16 cellular contexts compared by ENCODE assay signal in genomic region chr5:92527311-92528078, GRCh38.
DNase-seq lines count a peak whose midpoint lies in the region; ATAC-seq, FAIRE-seq and TF ChIP-seq lines count a peak whose summit lies in the region.
"Had no signal": no experiment of that assay in that cellular context is flagged by ENCODE, and none has a peak within 500 bp of the region (broad histone marks: within the 10 kb centered on the region; RNA-seq: fewer than 3 reads in every experiment).

No MANE protein-coding gene starts in this region.

- no peaks in the 10 kb centered on the region for H3K79me2 ChIP-seq in mammary epithelial cell (ENCODE audit: insufficient read depth, low read length)
- no peaks in the 10 kb centered on the region for H3K79me2 ChIP-seq in GM12878 (ENCODE audit: control insufficient read depth, insufficient read depth, low read length)

- SMC1A ChIA-PET in GM12878 (lab: Charles Lee; ENCODE audit: uncharacterized antibody, unreplicated experiment): no interaction called here

- dilution Hi-C loops in mammary epithelial cell (cut with HindIII; ENCODE audit: low sequenced_read_pairs): no loop called here

- H3K9me3 ChIP-seq in mammary epithelial cell (replicated peaks; ENCODE audit: insufficient read depth, low read length) (no peaks in the 10 kb centered on the region), GM12878 (replicated peaks; ENCODE audit: control insufficient read depth, insufficient read depth, low read length) (no peaks in the 10 kb centered on the region)
- H3K9me3 ChIP-seq: A549, pancreas had no signal

- no peak for TF ChIP-seq EP300 in GM12878 (IDR thresholded peaks at IDR 0.05; ENCODE audit: borderline replicate concordance in 1 of 2, control insufficient read depth in 1 of 2, low read depth in 2 of 2, low read length in 2 of 2)

- no peak for FAIRE-seq in GM12878 (lab: Jason Lieb, UNC)
- FAIRE-seq: pancreas had no signal

- H2AFZ ChIP-seq in mammary epithelial cell (ENCODE audit: low read depth, low read length) (no peak overlapping the region), GM12878 (ENCODE audit: control insufficient read depth, low read depth, low read length) (no peak overlapping the region)

- H3K4me3 Mint-ChIP-seq in MCF 10A (ENCODE audit: unreplicated experiment): no peak overlapping the region
- H3K4me3 Mint-ChIP-seq in activated T-helper 1 cell treated with anti-CD3 and anti-CD28 coated beads, Interleukin-12 subunit alpha, Interleukin-12 subunit beta, Interleukin-2, Interleukin-4 antibody, amounts not matched to agents 30 ng/mL and 10 ng/mL and 1 ng/mL, durations not matched to agents 14 hours and 24 hours and 36 hours: no peak overlapping the region
- H3K4me3 Mint-ChIP-seq: activated naive CD4-positive, alpha-beta T cell treated with anti-CD3 and anti-CD28 coated beads, Interleukin-2, amount 10 ng/mL, durations not matched to agents 7 days and 5 days; memory B cell; type B pancreatic cell had no signal

- H3K9me3 Mint-ChIP-seq in MCF 10A (ENCODE audit: unreplicated experiment): no peaks in the 10 kb centered on the region
- no peaks in the 10 kb centered on the region for H3K9me3 Mint-ChIP-seq in activated T-helper 1 cell treated with anti-CD3 and anti-CD28 coated beads, Interleukin-12 subunit alpha, Interleukin-12 subunit beta, Interleukin-2, Interleukin-4 antibody, amounts not matched to agents 30 ng/mL and 10 ng/mL and 1 ng/mL, durations not matched to agents 14 hours and 24 hours and 36 hours
- H3K9me3 Mint-ChIP-seq: activated naive CD4-positive, alpha-beta T cell treated with anti-CD3 and anti-CD28 coated beads, Interleukin-2, amount 10 ng/mL, durations not matched to agents 7 days and 5 days; type B pancreatic cell had no signal

- TF ChIP-seq CTCF in MCF 10A (IDR thresholded peaks at IDR 0.05; ENCODE audit: unreplicated experiment) (no peak), mammary epithelial cell (conservative IDR thresholded peaks at IDR 0.05 in 1 of 2, IDR thresholded peaks at IDR 0.05 in 1 of 2; ENCODE audit: extremely low read depth in 1 of 2, insufficient read depth in 1 of 2, low read depth in 1 of 2, low read length in 2 of 2) (no peak), GM12878 (IDR thresholded peaks at IDR 0.05 in 2 of 3, conservative IDR thresholded peaks at IDR 0.05 in 1 of 3; ENCODE audit: control insufficient read depth in 2 of 3, extremely low read depth in 1 of 3, insufficient read depth in 1 of 3, low read depth in 3 of 3, low read length in 3 of 3) (no peak)

- H3K27ac ChIP-seq in mammary epithelial cell (ENCODE audit: insufficient read depth, low read depth, low read length): no peak overlapping the region
- no peak overlapping the region for H3K27ac ChIP-seq in GM12878 (ENCODE audit: control insufficient read depth, insufficient read depth)
- H3K27ac ChIP-seq: A549, pancreas had no signal

- H3K27me3 ChIP-seq in mammary epithelial cell (ENCODE audit: insufficient read depth, low read length) (no peaks in the 10 kb centered on the region), GM12878 (replicated peaks in 1 of 2; ENCODE audit: control insufficient read depth in 2 of 2, insufficient read depth in 2 of 2, low read length in 1 of 2) (no peaks in the 10 kb centered on the region)
- H3K27me3 ChIP-seq: pancreas had no signal

- intact Hi-C loops in MCF 10A (cut with micrococcal nuclease) (no loop called here), mammary epithelial cell (cut with micrococcal nuclease) (no loop called here), GM12878 (cut with micrococcal nuclease; ENCODE audit: unreplicated experiment) (no loop called here)
- intact Hi-C loops in activated T-helper 1 cell treated with anti-CD3 and anti-CD28 coated beads, Interleukin-12 subunit alpha, Interleukin-12 subunit beta, Interleukin-2, Interleukin-4 antibody, amounts not matched to agents 30 ng/mL and 10 ng/mL and 1 ng/mL, durations not matched to agents 14 hours and 24 hours and 36 hours (cut with micrococcal nuclease): no loop called here

- H3K36me3 Mint-ChIP-seq in MCF 10A (ENCODE audit: insufficient read depth, unreplicated experiment): no peaks in the 10 kb centered on the region
- no peaks in the 10 kb centered on the region for H3K36me3 Mint-ChIP-seq in activated T-helper 1 cell treated with anti-CD3 and anti-CD28 coated beads, Interleukin-12 subunit alpha, Interleukin-12 subunit beta, Interleukin-2, Interleukin-4 antibody, amounts not matched to agents 30 ng/mL and 10 ng/mL and 1 ng/mL, durations not matched to agents 14 hours and 24 hours and 36 hours (ENCODE audit: low read depth)
- H3K36me3 Mint-ChIP-seq: activated naive CD4-positive, alpha-beta T cell treated with anti-CD3 and anti-CD28 coated beads, Interleukin-2, amount 10 ng/mL, durations not matched to agents 7 days and 5 days; memory B cell; type B pancreatic cell had no signal

- TF ChIP-seq RAD21 in GM12878 (IDR thresholded peaks at IDR 0.05; ENCODE audit: insufficient read depth, low read depth, low read length): no peak

- H3K27me3 Mint-ChIP-seq in MCF 10A (ENCODE audit: insufficient read depth, unreplicated experiment): no peaks in the 10 kb centered on the region
- no peaks in the 10 kb centered on the region for H3K27me3 Mint-ChIP-seq in activated T-helper 1 cell treated with anti-CD3 and anti-CD28 coated beads, Interleukin-12 subunit alpha, Interleukin-12 subunit beta, Interleukin-2, Interleukin-4 antibody, amounts not matched to agents 30 ng/mL and 10 ng/mL and 1 ng/mL, durations not matched to agents 14 hours and 24 hours and 36 hours (ENCODE audit: insufficient read depth)
- H3K27me3 Mint-ChIP-seq: activated naive CD4-positive, alpha-beta T cell treated with anti-CD3 and anti-CD28 coated beads, Interleukin-2, amount 10 ng/mL, durations not matched to agents 7 days and 5 days; memory B cell; type B pancreatic cell had no signal

- DNase-seq in MCF 10A (ENCODE audit: unreplicated experiment) (peak; percentile 4), mammary epithelial cell (no peak), GM12878 (ENCODE audit: low read depth, low spot score) (no peak), NCI-H146 (lab: John Stamatoyannopoulos, UW) (no peak), globus pallidus (ENCODE audit: low spot score) (no peak), erythroblast (lab: John Stamatoyannopoulos, UW) (no peak)
- DNase-seq in activated T-helper 1 cell treated with anti-CD3 and anti-CD28 coated beads, Interleukin-12 subunit alpha, Interleukin-12 subunit beta, Interleukin-2, Interleukin-4 antibody, amounts not matched to agents 30 ng/mL and 10 ng/mL and 1 ng/mL, durations not matched to agents 14 hours and 24 hours and 36 hours (ENCODE audit: low spot score): no peak
- DNase-seq: activated CD8-positive, alpha-beta memory T cell treated with anti-CD3 and anti-CD28 coated beads for 24 hours; activated naive CD4-positive, alpha-beta T cell treated with anti-CD3 and anti-CD28 coated beads, Interleukin-2, amount 10 ng/mL, durations not matched to agents 7 days and 5 days; cerebellar nuclear complex; pancreas had no signal

- in situ Hi-C loops in mammary epithelial cell (cut with MboI; ENCODE audit: low sequenced_read_pairs in 2 of 2): no loop called here
- in situ Hi-C loops in GM12878 (cut with MboI): no loop called here

- no peaks in the 10 kb centered on the region for H4K20me1 ChIP-seq in mammary epithelial cell (ENCODE audit: insufficient read depth, low read length)
- H4K20me1 ChIP-seq in GM12878 (ENCODE audit: control insufficient read depth, insufficient read depth): no peaks in the 10 kb centered on the region

- TF ChIP-seq POLR2A in GM12878 (IDR thresholded peaks at IDR 0.05; ENCODE audit: low read depth, low read length): no peak
- no peak for TF ChIP-seq POLR2A in erythroblast (IDR thresholded peaks at IDR 0.05; ENCODE audit: low read length)

- H3K9ac ChIP-seq in mammary epithelial cell (ENCODE audit: insufficient read depth, low read length): no peak overlapping the region
- no peak overlapping the region for H3K9ac ChIP-seq in GM12878 (ENCODE audit: control insufficient read depth, insufficient read depth, low read length)

- CTCF ChIA-PET in MCF 10A (lab: Yijun Ruan, JAX) (no interaction called here), mammary epithelial cell (lab: Charles Lee; ENCODE audit: low non-redundant PET) (no interaction called here), GM12878 (lab: Yijun Ruan, JAX) (no interaction called here)

- H3K4me2 ChIP-seq in mammary epithelial cell (ENCODE audit: insufficient read depth, low read depth, low read length) (no peak overlapping the region), GM12878 (ENCODE audit: control insufficient read depth, insufficient read depth) (no peak overlapping the region)
- H3K4me2 ChIP-seq: A549 had no signal

- H3K27ac Mint-ChIP-seq in MCF 10A (ENCODE audit: low read depth, unreplicated experiment): no peak overlapping the region
- no peak overlapping the region for H3K27ac Mint-ChIP-seq in activated T-helper 1 cell treated with anti-CD3 and anti-CD28 coated beads, Interleukin-12 subunit alpha, Interleukin-12 subunit beta, Interleukin-2, Interleukin-4 antibody, amounts not matched to agents 30 ng/mL and 10 ng/mL and 1 ng/mL, durations not matched to agents 14 hours and 24 hours and 36 hours
- H3K27ac Mint-ChIP-seq: activated naive CD4-positive, alpha-beta T cell treated with anti-CD3 and anti-CD28 coated beads, Interleukin-2, amount 10 ng/mL, durations not matched to agents 7 days and 5 days; memory B cell; type B pancreatic cell had no signal

- ATAC-seq in HG03095 (IDR thresholded peaks at IDR 0.05; ENCODE audit: unreplicated experiment) (peak; percentile 91), GM12878 (no peak)
- ATAC-seq: A549, pancreas, Right ventricle myocardium inferior had no signal

- no peak overlapping the region for H3K4me3 ChIP-seq in mammary epithelial cell (replicated peaks in 1 of 3; ENCODE audit: insufficient read depth in 1 of 3, low read depth in 2 of 3, low read length in 3 of 3)
- H3K4me3 ChIP-seq in GM12878: no peak overlapping the region
- H3K4me3 ChIP-seq: A549, pancreas had no signal

- WGBS in mammary epithelial cell (ENCODE audit: low coverage, missing lambda C conversion rate): 88% methylated on average over 3 of the region's 4 CpGs
- 66% methylated on average over 3 of the region's 4 CpGs for WGBS in GM12878 (ENCODE audit: insufficient coverage, insufficient replicate concordance, low lambda C conversion rate, missing lambda C conversion rate)

- RAD21 ChIA-PET in GM12878 (lab: Charles Lee; ENCODE audit: unreplicated experiment): no interaction called here

- H3K4me1 ChIP-seq in mammary epithelial cell (ENCODE audit: insufficient read depth, low read length): no peaks in the 10 kb centered on the region
- no peaks in the 10 kb centered on the region for H3K4me1 ChIP-seq in GM12878 (ENCODE audit: control insufficient read depth, insufficient read depth, low read length)
- H3K4me1 ChIP-seq: A549, pancreas had no signal

- POLR2A ChIA-PET in MCF 10A (lab: Yijun Ruan, JAX): no interaction called here
- POLR2A ChIA-PET in GM12878 (lab: Charles Lee): no interaction called here

- no TSS peak for BruUV-seq in MCF 10A (replicated peaks; lab: Mats Ljungman, UMichigan)
- BruUV-seq in mammary epithelial cell (replicated peaks; lab: Mats Ljungman, UMichigan): no TSS peak
- no TSS peak for BruUV-seq in GM12878 (replicated peaks; lab: Mats Ljungman, UMichigan)

- H3K36me3 ChIP-seq in mammary epithelial cell (ENCODE audit: insufficient read depth, low read length) (no peaks in the 10 kb centered on the region), GM12878 (ENCODE audit: control insufficient read depth in 2 of 2, insufficient read depth in 2 of 2, low read length in 1 of 2) (no peaks in the 10 kb centered on the region)
- H3K36me3 ChIP-seq: pancreas had no signal

- H3K4me1 Mint-ChIP-seq in MCF 10A (ENCODE audit: insufficient read depth, unreplicated experiment): peaks cover 7% of the 10 kb centered on the region
- no peaks in the 10 kb centered on the region for H3K4me1 Mint-ChIP-seq in activated T-helper 1 cell treated with anti-CD3 and anti-CD28 coated beads, Interleukin-12 subunit alpha, Interleukin-12 subunit beta, Interleukin-2, Interleukin-4 antibody, amounts not matched to agents 30 ng/mL and 10 ng/mL and 1 ng/mL, durations not matched to agents 14 hours and 24 hours and 36 hours (ENCODE audit: low read depth)
- H3K4me1 Mint-ChIP-seq: activated naive CD4-positive, alpha-beta T cell treated with anti-CD3 and anti-CD28 coated beads, Interleukin-2, amount 10 ng/mL, durations not matched to agents 7 days and 5 days; memory B cell had no signal
